Comparison of ENCODE assay signal across 8 cellular contexts in the genomic region with DNA sequence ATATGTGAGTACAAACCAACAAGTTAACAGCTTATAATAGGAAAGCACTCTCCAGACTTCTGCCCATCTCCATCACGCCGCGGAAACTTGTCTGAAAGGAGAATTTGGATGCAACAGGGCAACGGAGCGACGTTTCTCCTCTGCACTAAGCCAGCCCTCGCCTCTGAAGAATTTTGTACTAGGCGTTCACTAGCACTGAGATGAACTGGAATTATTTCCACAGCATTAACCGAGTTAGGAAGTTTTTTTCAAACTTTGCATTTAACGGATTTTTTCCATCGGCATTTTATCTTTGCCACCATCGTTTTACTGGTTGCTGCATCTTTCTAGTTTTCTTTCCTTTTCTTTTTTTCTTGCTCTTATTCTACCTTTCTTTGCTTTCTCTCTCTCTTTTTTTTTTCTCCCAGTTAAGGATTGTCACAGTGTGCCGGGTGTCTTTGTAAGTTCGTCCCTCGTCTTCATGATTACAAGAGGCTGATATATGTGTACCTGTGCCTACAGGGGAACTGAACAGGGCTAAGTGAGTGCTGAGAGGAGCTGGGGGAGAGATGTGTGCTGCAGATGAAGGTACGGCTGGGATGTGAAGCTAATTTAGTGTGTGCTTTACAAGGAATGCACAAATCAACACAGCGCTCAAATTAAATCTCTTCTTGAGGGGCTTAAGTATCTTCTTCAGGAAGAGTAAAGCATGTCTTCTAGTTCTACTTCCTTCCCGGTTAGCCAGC.
DNase-seq lines count a peak whose midpoint lies in the region; ATAC-seq and TF ChIP-seq lines count a peak whose summit lies in the region.

No MANE protein-coding gene starts in this region.

- H3K4me3 ChIP-seq in AG10803 (ENCODE audit: low read length), result peak overlapping the region; percentile 69

- peak; percentile 1 for ATAC-seq in HG02938 (IDR thresholded peaks at IDR 0.05; ENCODE audit: unreplicated experiment)

- no peak for TF ChIP-seq CTCF in AG10803 (conservative IDR thresholded peaks at IDR 0.05; ENCODE audit: low read length)

- DNase-seq in AG10803 (ENCODE audit: low read depth), result peak; percentile 40
- peak; percentile 84 for DNase-seq in SW480 (ENCODE audit: low spot score)
- DNase-seq in left kidney (ENCODE audit: low read depth, low spot score), result peak; percentile 79
- no peak for DNase-seq in hippocampal formation (lab: John Stamatoyannopoulos, UW)
- no peak for DNase-seq in activated CD4-positive, CD25-positive, alpha-beta regulatory T cell treated with anti-CD3 and anti-CD28 coated beads, Interleukin-2, amount 50 U/mL, for 72 hours
- no peak for DNase-seq in activated T-cell treated with anti-CD3 and anti-CD28 coated beads, Interleukin-2, amount 50 U/mL, for 48 hours
- DNase-seq in KBM-7, result no peak

- in situ Hi-C loops in KBM-7 (cut with MboI; ENCODE audit: low pct_unique_long_range_greater_than_20kb, low sequenced_read_pairs), result loop anchor here (25.0 kb wide), 1 partner anchor 1306 kb away; a partner anchor contains a TSS

Comparison
In these comparisons a context has a peak if more than half of its experiments do, and no peak if none do; other contexts are left out.
1. DNase-seq: peak in AG10803 (single experiment), SW480 (single experiment) and left kidney (single experiment); none in hippocampal formation (0 of 2), activated CD4-positive, CD25-positive, alpha-beta regulatory T cell treated with anti-CD3 and anti-CD28 coated beads, Interleukin-2, amount 50 U/mL, for 72 hours (single experiment), activated T-cell treated with anti-CD3 and anti-CD28 coated beads, Interleukin-2, amount 50 U/mL, for 48 hours (0 of 2) and KBM-7 (single experiment).